18 cellular contexts compared by ENCODE assay signal in the genomic region with DNA sequence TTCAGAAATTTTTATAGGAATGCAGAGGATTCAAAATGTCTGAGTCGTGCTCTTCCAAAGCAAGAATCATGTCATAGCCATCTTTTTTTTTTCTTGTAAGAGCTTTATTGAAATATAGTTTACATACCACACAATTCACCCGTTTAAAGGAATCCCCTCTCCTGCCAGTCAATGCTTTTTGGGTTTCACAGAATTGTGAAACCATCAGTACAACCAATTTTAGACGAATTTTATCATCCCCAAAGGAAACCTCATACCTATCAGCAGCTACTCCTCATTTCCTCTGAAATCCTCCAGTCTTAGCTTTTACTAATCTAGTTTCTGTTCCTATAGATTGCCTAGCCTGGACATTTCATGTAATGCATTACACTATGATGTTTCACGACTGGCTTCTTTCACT. TPM values are rescaled to one million over a fixed set of nuclear protein-coding genes. Genes with fewer than 3 reads are reported as not detected.
A peak's percentile ranks its signal among the peaks of the same experiment; 100 is the strongest.
DNase-seq lines count a peak whose midpoint lies in the region; ATAC-seq and TF ChIP-seq lines count a peak whose summit lies in the region.
"Had no signal": no experiment of that assay in that cellular context is flagged by ENCODE, and none has a peak within 500 bp of the region (broad histone marks: within the 10 kb centered on the region; RNA-seq: fewer than 3 reads in every experiment).

No MANE protein-coding gene starts in this region.

- H3K36me3 Mint-ChIP-seq in activated naive CD4-positive, alpha-beta T cell treated with anti-CD3 and anti-CD28 coated beads, Interleukin-2, amount 10 ng/mL, durations not matched to agents 7 days and 5 days = peaks cover 1% of the 10 kb centered on the region
- no peaks in the 10 kb centered on the region for H3K36me3 Mint-ChIP-seq in activated naive CD8-positive, alpha-beta T cell treated with anti-CD3 and anti-CD28 coated beads, Interleukin-2, amount 10 ng/mL, durations not matched to agents 7 days and 5 days

- no peaks in the 10 kb centered on the region for H3K4me1 ChIP-seq in thyroid gland
- H3K4me1 ChIP-seq: psoas muscle had no signal

- ATAC-seq in activated naive CD8-positive, alpha-beta T cell treated with anti-CD3 and anti-CD28 coated beads, Interleukin-2, amount 10 ng/mL, durations not matched to agents 7 days and 5 days (ENCODE audit: low read depth) = no peak
- peak; percentile 47 for ATAC-seq in stimulated activated naive CD8-positive, alpha-beta T cell treated with anti-CD3 and anti-CD28 coated beads, Interleukin-15, Interleukin-2, amounts not matched to agents 100 U/mL and 50 U/mL, for 24 hours
- ATAC-seq: psoas muscle had no signal

- intact Hi-C loops in thyroid gland (cut with DNase I) = no loop called here

- no peak overlapping the region for H3K4me3 Mint-ChIP-seq in activated naive CD4-positive, alpha-beta T cell treated with anti-CD3 and anti-CD28 coated beads, Interleukin-2, amount 10 ng/mL, durations not matched to agents 7 days and 5 days
- H3K4me3 Mint-ChIP-seq in activated naive CD8-positive, alpha-beta T cell treated with anti-CD3 and anti-CD28 coated beads, Interleukin-2, amount 10 ng/mL, durations not matched to agents 7 days and 5 days = peak overlapping the region; percentile 15
- H3K4me3 Mint-ChIP-seq: activated B cell treated with CpG ODN at 0.5 μM for 24 hours had no signal

- H3K27ac ChIP-seq in SK-N-MC (peak overlapping the region; percentile 69), thyroid gland (no peak overlapping the region)
- H3K27ac ChIP-seq: GM23248, psoas muscle had no signal

- TF ChIP-seq POLR2A in thyroid gland (IDR thresholded peaks at IDR 0.05) = no peak

- no peaks in the 10 kb centered on the region for H3K27me3 ChIP-seq in thyroid gland

- CTCF ChIA-PET in activated naive CD4-positive, alpha-beta T cell treated with anti-CD3 and anti-CD28 coated beads, Interleukin-2, amount 10 ng/mL, durations not matched to agents 7 days and 5 days (lab: Charles Lee) = interaction anchor here (1.2 to 2.2 kb wide), 4 partner anchors 33 to 283 kb away, joined by 3 to 10 read pairs (median 6); partner anchors contain the start of gene ST6GAL1

- H3K27me3 Mint-ChIP-seq in activated naive CD4-positive, alpha-beta T cell treated with anti-CD3 and anti-CD28 coated beads, Interleukin-2, amount 10 ng/mL, durations not matched to agents 7 days and 5 days = no peaks in the 10 kb centered on the region
- H3K27me3 Mint-ChIP-seq in activated naive CD8-positive, alpha-beta T cell treated with anti-CD3 and anti-CD28 coated beads, Interleukin-2, amount 10 ng/mL, durations not matched to agents 7 days and 5 days = no peaks in the 10 kb centered on the region

- POLR2A ChIA-PET in activated naive CD8-positive, alpha-beta T cell treated with anti-CD3 and anti-CD28 coated beads, Interleukin-2, amount 10 ng/mL, durations not matched to agents 7 days and 5 days (lab: Charles Lee) = interaction anchor here (2.3 kb wide), 1 partner anchor 99 kb away, joined by 5 read pairs; the partner anchor contains the start of gene EIF4A2

- TF ChIP-seq CTCF in thyroid gland (IDR thresholded peaks at IDR 0.05) = no peak

- H3K9me3 ChIP-seq in SK-N-MC (ENCODE audit: low read depth, low read length) (no peaks in the 10 kb centered on the region), thyroid gland (no peaks in the 10 kb centered on the region)
- H3K9me3 ChIP-seq: psoas muscle had no signal

- H3K4me3 ChIP-seq in SK-N-MC = peak overlapping the region; percentile 15; the same call in 1 of the 2 replicates
- H3K4me3 ChIP-seq in thyroid gland (replicated peaks in 1 of 3) = no peak overlapping the region
- H3K4me3 ChIP-seq: GM23248, psoas muscle had no signal

- H3K27ac Mint-ChIP-seq in activated naive CD4-positive, alpha-beta T cell treated with anti-CD3 and anti-CD28 coated beads, Interleukin-2, amount 10 ng/mL, durations not matched to agents 7 days and 5 days = peak overlapping the region; percentile 21
- H3K27ac Mint-ChIP-seq in activated naive CD8-positive, alpha-beta T cell treated with anti-CD3 and anti-CD28 coated beads, Interleukin-2, amount 10 ng/mL, durations not matched to agents 7 days and 5 days = peak overlapping the region; percentile 17
- H3K27ac Mint-ChIP-seq: activated B cell treated with CpG ODN at 0.5 μM for 24 hours had no signal

- H3K4me1 Mint-ChIP-seq in activated naive CD4-positive, alpha-beta T cell treated with anti-CD3 and anti-CD28 coated beads, Interleukin-2, amount 10 ng/mL, durations not matched to agents 7 days and 5 days = peaks cover 47% of the 10 kb centered on the region
- peaks cover 29% of the 10 kb centered on the region for H3K4me1 Mint-ChIP-seq in activated naive CD8-positive, alpha-beta T cell treated with anti-CD3 and anti-CD28 coated beads, Interleukin-2, amount 10 ng/mL, durations not matched to agents 7 days and 5 days

- no peak overlapping the region for H3K9ac ChIP-seq in SK-N-MC (ENCODE audit: insufficient read length)
- H3K9ac ChIP-seq: GM23248 had no signal

- peaks cover 4% of the 10 kb centered on the region for H3K9me3 Mint-ChIP-seq in activated naive CD4-positive, alpha-beta T cell treated with anti-CD3 and anti-CD28 coated beads, Interleukin-2, amount 10 ng/mL, durations not matched to agents 7 days and 5 days
- peaks cover 3% of the 10 kb centered on the region for H3K9me3 Mint-ChIP-seq in activated naive CD8-positive, alpha-beta T cell treated with anti-CD3 and anti-CD28 coated beads, Interleukin-2, amount 10 ng/mL, durations not matched to agents 7 days and 5 days
- H3K9me3 Mint-ChIP-seq: activated B cell treated with CpG ODN at 0.5 μM for 24 hours had no signal

- WGBS in thyroid gland, 2 donors = 73 to 76% methylated on average over 4 of the region's 4 CpGs

- H3K36me3 ChIP-seq in SK-N-MC (ENCODE audit: insufficient read depth, low read length) (no peaks in the 10 kb centered on the region), thyroid gland (no peaks in the 10 kb centered on the region)

- no peak for DNase-seq in activated naive CD4-positive, alpha-beta T cell treated with anti-CD3 and anti-CD28 coated beads, Interleukin-2, amount 10 ng/mL, durations not matched to agents 7 days and 5 days
- no peak for DNase-seq in activated naive CD4-positive, alpha-beta T cell treated with Interleukin-2 at 50 U/mL for 16 hours
- DNase-seq in SK-N-MC (ENCODE audit: low read depth, low spot score) (no peak), thyroid gland (no peak), OCI-M2 (lab: John Stamatoyannopoulos, UW; ENCODE audit: unreplicated experiment) (no peak), NCI-H128 (lab: John Stamatoyannopoulos, UW; ENCODE audit: unreplicated experiment) (no peak)
- no peak for DNase-seq in activated naive CD8-positive, alpha-beta T cell treated with anti-CD3 and anti-CD28 coated beads, Interleukin-2, amount 10 ng/mL, durations not matched to agents 7 days and 5 days
- no peak for DNase-seq in stimulated activated naive CD8-positive, alpha-beta T cell treated with anti-CD3 and anti-CD28 coated beads, Interleukin-15, Interleukin-2, amounts not matched to agents 100 U/mL and 50 U/mL, for 24 hours
- DNase-seq: activated B cell treated with CpG ODN at 0.5 μM for 24 hours; DND-41; islet precursor cell; NCI-H345; psoas muscle; stimulated activated CD4-positive, alpha-beta T cell treated with anti-CD3 and anti-CD28 coated beads, Interleukin-2, amount 100 ng/mL, for 24 hours had no signal

RNA-seq across cellular contexts. Expression of gene ADIPOQ, which starts 39.6 kb away (rescaled TPM):
- total RNA-seq in activated naive CD8-positive, alpha-beta T cell treated with anti-CD3 and anti-CD28 coated beads, Interleukin-2, amount 10 ng/mL, durations not matched to agents 7 days and 5 days = not detected
- 10 to 100 TPM in 1 of 4 donors, 1 to 10 TPM in 3; 1.6 to 13.4 (median 5.4) TPM for total RNA-seq in thyroid gland
- total RNA-seq: activated B cell treated with CpG ODN at 0.5 μM for 24 hours, dermis microvascular lymphatic vessel endothelial cell, GM23248, MCF 10A, RPMI7951 had no signal

RNA-seq across cellular contexts. Expression of gene ST6GAL1, which starts 48.2 kb away (rescaled TPM):
- 100 to 1,000 TPM; 142 to 150 TPM for total RNA-seq in activated naive CD8-positive, alpha-beta T cell treated with anti-CD3 and anti-CD28 coated beads, Interleukin-2, amount 10 ng/mL, durations not matched to agents 7 days and 5 days
- 100 to 1,000 TPM in 2 of 4 donors, 10 to 100 TPM in 2; 74.8 to 189 (median 113) TPM for total RNA-seq in thyroid gland
- total RNA-seq: GM23248 had no signal
